In genomic region chr7:72829964-72830354, GRCh38 we compare ENCODE assay signal across 7 cellular contexts. TPM values are rescaled to one million over a fixed set of nuclear protein-coding genes. Genes with fewer than 3 reads are reported as not detected.
DNase-seq lines count a peak whose midpoint lies in the region; ATAC-seq, FAIRE-seq and TF ChIP-seq lines count a peak whose summit lies in the region.
"Not testable (repeated sequence)": the region's sequence is repeated elsewhere in the genome, so short reads cannot be mapped to it uniquely, and the experiment has no call there.

No MANE protein-coding gene starts in this region.

- POLR2A ChIA-PET in activated B cell treated with CpG ODN at 0.5 μM for 24 hours (lab: Charles Lee): interaction anchor here (1.3 to 1.6 kb wide), 2 partner anchors 50 to 692 kb away, joined by 4 to 5 read pairs; partner anchors contain the start of gene BAZ1B

- H3K27ac ChIP-seq in breast epithelium (peak overlapping the region; percentile 96 to 97), psoas muscle (peak overlapping the region; percentile 98)

- intact Hi-C loops in activated B cell treated with CpG ODN at 0.5 μM for 24 hours (cut with micrococcal nuclease): loop anchor here (2.0 to 5.0 kb wide), 5 partner anchors 95 to 909 kb away; partner anchors contain the start of genes ABHD11, BCL7B, BUD23 and DNAJC30
- intact Hi-C loops in breast epithelium (cut with DNase I; ENCODE audit: low total_unique reads): not testable (repeated sequence)
- intact Hi-C loops in psoas muscle (cut with DNase I): loop anchor here in 1 of 2 donors (5.0 kb wide), 1 partner anchor 97 kb away; the partner anchor contains the start of gene POM121

- peaks cover 50% of the 10 kb centered on the region for H3K36me3 Mint-ChIP-seq in activated B cell treated with CpG ODN at 0.5 μM for 24 hours (ENCODE audit: low read depth)

- TF ChIP-seq CTCF in activated B cell treated with CpG ODN at 0.5 μM for 24 hours (IDR thresholded peaks at IDR 0.05); breast epithelium (IDR thresholded peaks at IDR 0.05); psoas muscle (IDR thresholded peaks at IDR 0.05): not testable (repeated sequence)

- peak; percentile 37 for TF ChIP-seq POLR2A in breast epithelium (IDR thresholded peaks at IDR 0.05)

- H3K27me3 Mint-ChIP-seq in activated B cell treated with CpG ODN at 0.5 μM for 24 hours: not testable (repeated sequence)

- H3K4me3 ChIP-seq in breast epithelium: peak overlapping the region; percentile 57 to 81 (median 78)
- peak overlapping the region; percentile 66 for H3K4me3 ChIP-seq in iPS-11a (ENCODE audit: low read depth, low read length)
- peak overlapping the region; percentile 84 for H3K4me3 ChIP-seq in psoas muscle

- H3K36me3 ChIP-seq in breast epithelium: not testable (repeated sequence)
- H3K36me3 ChIP-seq in psoas muscle (ENCODE audit: insufficient read depth in 1 of 2, low read depth in 1 of 2): peaks cover 2 to 47% of the 10 kb centered on the region in 2 donors

- CTCF ChIA-PET in activated B cell treated with CpG ODN at 0.5 μM for 24 hours (lab: Charles Lee): interaction anchor here (1.0 kb wide), 1 partner anchor 85 kb away, joined by 4 read pairs; no protein-coding TSS in a partner anchor

- not testable (repeated sequence) for DNase-seq in GM18507 (ENCODE audit: extremely low spot score, insufficient read length, low read depth); activated B cell treated with CpG ODN at 0.5 μM for 24 hours
- DNase-seq in NCI-H345 (lab: John Stamatoyannopoulos, UW): peak; percentile 31
- peak; percentile 53 to 78 for DNase-seq in breast epithelium (ENCODE audit: low spot score in 2 of 2)
- DNase-seq in psoas muscle: peak; percentile 53 to 79

- WGBS in psoas muscle, 3 donors: 0 to 1% (median 0%) methylated on average over 8 of the region's 8 CpGs

- H3K27me3 ChIP-seq in breast epithelium; psoas muscle (ENCODE audit: insufficient read depth in 3 of 3, low read length in 2 of 3): not testable (repeated sequence)

- not testable (repeated sequence) for H3K9me3 ChIP-seq in breast epithelium, psoas muscle

- H3K4me1 Mint-ChIP-seq in activated B cell treated with CpG ODN at 0.5 μM for 24 hours: peaks cover 33% of the 10 kb centered on the region

- not testable (repeated sequence) for H3K4me1 ChIP-seq in breast epithelium
- peaks cover 20% of the 10 kb centered on the region for H3K4me1 ChIP-seq in psoas muscle

- H3K9me3 Mint-ChIP-seq in activated B cell treated with CpG ODN at 0.5 μM for 24 hours: not testable (repeated sequence)

- H3K4me3 Mint-ChIP-seq in activated B cell treated with CpG ODN at 0.5 μM for 24 hours: peak overlapping the region; percentile 96

- FAIRE-seq in GM18507 (lab: Jason Lieb, UNC): peak; percentile 86

- H3K27ac Mint-ChIP-seq in activated B cell treated with CpG ODN at 0.5 μM for 24 hours: peak overlapping the region; percentile 99

- ATAC-seq in HG03045 (IDR thresholded peaks at IDR 0.05; ENCODE audit: unreplicated experiment): peak; percentile 16
- ATAC-seq in activated B cell treated with CpG ODN at 0.5 μM for 24 hours (ENCODE audit: low read depth): peak; percentile 28
- peak; percentile 69 to 76 (median 74) for ATAC-seq in psoas muscle

RNA-seq across cellular contexts. Expression of gene TYW1B, which starts 2.0 kb away (rescaled TPM):
- total RNA-seq in activated B cell treated with CpG ODN at 0.5 μM for 24 hours (7.2 and 8.6 TPM in 2 replicates), breast epithelium (10 to 100 TPM in 1 of 3 donors, 1 to 10 TPM in 2; 3.0 to 10.2 (median 7.2) TPM), psoas muscle (1 to 10 TPM; 1.2 to 4.2 (median 2.0) TPM)
- 1 to 10 TPM; 1.1 to 6.5 (median 1.5) TPM for polyA plus RNA-seq in psoas muscle

Comparison
In these comparisons a context has a peak if more than half of its experiments do, and no peak if none do; other contexts are left out.
1. ATAC-seq: peak in every context shown above with its lines; median percentile 74 in psoas muscle; 28 in activated B cell treated with CpG ODN at 0.5 μM for 24 hours; 16 in HG03045.